1 cellular context compared by ENCODE assay signal in the genomic region with DNA sequence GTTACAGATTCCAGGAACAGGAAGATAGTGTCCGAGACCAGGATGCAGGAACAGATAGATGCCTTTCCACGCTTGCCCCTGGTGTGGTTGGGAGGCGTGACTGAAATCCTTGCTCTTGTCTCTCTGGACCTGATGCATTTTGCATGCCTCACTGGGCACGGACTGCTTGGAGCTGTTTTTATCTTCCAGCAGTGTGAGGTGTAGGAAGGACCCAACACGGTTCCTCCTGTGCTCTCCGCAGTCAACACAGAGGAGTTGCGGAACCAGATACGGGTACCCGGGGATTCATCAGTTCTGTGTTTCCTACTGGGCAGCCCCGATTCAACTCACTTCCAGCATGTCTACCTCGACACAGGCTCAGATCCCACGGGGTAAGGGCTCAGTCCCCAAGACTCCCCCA.
TF ChIP-seq lines count a peak whose summit lies in the region.

No MANE protein-coding gene starts in this region.

TF ChIP-seq in HCT116, 20 proteins besides CTCF, POLR2A, EP300 and RAD21 (continued from another document):
- TF ChIP-seq FOSL1 (IDR thresholded peaks at IDR 0.05; ENCODE audit: low read depth): no peak
- no peak for TF ChIP-seq TCF7L2 (IDR thresholded peaks at IDR 0.05; ENCODE audit: borderline replicate concordance, extremely low read depth, insufficient read depth, insufficient read length)
- TF ChIP-seq JUND (IDR thresholded peaks at IDR 0.05): no peak
